In the genomic region with DNA sequence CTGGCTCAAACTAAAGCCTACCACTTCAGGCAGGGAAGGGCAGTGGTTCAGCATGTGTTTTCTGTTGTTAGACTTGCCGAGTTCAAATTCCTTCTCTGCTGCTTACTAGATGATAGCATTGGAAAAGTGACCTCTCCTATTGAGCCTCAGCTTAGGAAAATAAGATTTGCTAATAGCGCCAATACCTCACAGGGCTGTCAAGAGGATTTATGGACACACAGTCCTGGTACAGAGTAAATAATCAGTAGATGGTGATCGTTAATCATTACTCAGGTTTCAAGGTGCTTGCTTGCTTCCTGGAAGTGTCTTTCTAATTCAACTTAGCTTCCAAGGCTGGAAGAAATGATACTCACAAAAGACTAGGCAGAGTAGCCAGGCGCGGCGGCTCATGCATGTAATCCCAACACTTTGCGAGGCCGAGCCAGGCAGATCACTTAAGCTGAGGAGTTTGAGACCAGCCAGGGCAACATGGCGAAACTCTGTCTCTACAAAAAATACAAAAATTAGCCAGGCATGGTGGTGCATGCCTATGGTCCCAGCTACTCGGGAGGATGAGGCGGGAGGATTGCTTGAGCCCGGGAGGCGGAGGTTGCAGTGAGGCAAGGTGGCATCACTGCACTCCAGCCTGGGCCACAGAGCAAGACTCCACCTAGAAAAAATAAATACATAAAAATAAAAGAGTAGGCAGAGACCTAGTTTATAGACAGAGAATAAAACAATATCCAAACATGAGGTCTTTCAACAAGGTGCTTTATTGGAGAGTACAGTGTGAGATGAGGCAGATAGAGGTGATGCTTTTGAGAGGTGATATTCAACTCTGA, we compare ENCODE assay signal across 1 cellular context.
A peak's percentile ranks its signal among the peaks of the same experiment; 100 is the strongest.
TF ChIP-seq lines count a peak whose summit lies in the region.

No MANE protein-coding gene starts in this region.

TF ChIP-seq in K562, 482 proteins besides CTCF, POLR2A, EP300 and RAD21:
- TF ChIP-seq ZNF184 (CRISPR knock-in tag; IDR thresholded peaks at IDR 0.05) (no peak), TBL1XR1 (IDR thresholded peaks at IDR 0.05; ENCODE audit: low read length in 2 of 2) (no peak), MEIS2 (IDR thresholded peaks at IDR 0.05; ENCODE audit: partially characterized antibody) (peak; percentile 76)
- TF ChIP-seq, protein P1, sequence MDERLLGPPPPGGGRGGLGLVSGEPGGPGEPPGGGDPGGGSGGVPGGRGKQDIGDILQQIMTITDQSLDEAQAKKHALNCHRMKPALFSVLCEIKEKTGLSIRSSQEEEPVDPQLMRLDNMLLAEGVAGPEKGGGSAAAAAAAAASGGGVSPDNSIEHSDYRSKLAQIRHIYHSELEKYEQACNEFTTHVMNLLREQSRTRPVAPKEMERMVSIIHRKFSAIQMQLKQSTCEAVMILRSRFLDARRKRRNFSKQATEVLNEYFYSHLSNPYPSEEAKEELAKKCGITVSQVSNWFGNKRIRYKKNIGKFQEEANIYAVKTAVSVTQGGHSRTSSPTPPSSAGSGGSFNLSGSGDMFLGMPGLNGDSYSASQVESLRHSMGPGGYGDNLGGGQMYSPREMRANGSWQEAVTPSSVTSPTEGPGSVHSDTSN (CRISPR knock-in tag; IDR thresholded peaks at IDR 0.05; ENCODE audit: low read depth): no peak
- TF ChIP-seq, protein P1 (tag; conservative IDR thresholded peaks at IDR 0.05; ENCODE audit: low read depth): peak; percentile 66; the same call in 1 of the 2 replicates
- TF ChIP-seq, protein P2, sequence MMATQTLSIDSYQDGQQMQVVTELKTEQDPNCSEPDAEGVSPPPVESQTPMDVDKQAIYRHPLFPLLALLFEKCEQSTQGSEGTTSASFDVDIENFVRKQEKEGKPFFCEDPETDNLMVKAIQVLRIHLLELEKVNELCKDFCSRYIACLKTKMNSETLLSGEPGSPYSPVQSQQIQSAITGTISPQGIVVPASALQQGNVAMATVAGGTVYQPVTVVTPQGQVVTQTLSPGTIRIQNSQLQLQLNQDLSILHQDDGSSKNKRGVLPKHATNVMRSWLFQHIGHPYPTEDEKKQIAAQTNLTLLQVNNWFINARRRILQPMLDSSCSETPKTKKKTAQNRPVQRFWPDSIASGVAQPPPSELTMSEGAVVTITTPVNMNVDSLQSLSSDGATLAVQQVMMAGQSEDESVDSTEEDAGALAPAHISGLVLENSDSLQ (IDR thresholded peaks at IDR 0.05): peak; percentile 49; the same call in 1 of the 2 replicates
